ENCODE assay signal across 21 cellular contexts in the genomic region with DNA sequence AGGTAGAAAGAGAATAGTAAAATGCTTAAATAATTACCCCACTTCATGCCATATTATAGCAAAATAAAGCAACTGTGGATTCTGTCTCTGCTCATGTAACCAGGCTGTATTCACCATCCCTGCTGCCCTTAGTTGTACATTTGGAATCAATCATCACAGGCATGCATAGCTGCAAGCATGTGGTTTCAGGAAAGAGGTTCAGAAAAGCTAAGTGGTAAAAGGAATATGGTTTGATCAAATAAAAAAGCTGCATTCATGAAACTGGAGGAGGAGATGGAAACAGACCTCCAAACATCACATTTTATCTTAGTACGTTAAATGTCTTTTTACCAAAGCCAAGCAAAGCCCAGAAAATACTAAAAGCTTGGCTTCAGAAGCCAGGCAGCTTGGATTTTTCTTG.
"Had no signal": no experiment of that assay in that cellular context is flagged by ENCODE, and none has a peak within 500 bp of the region (broad histone marks: within the 10 kb centered on the region; RNA-seq: fewer than 3 reads in every experiment).

No MANE protein-coding gene starts in this region.

- H3K27me3 Mint-ChIP-seq: activated naive CD4-positive, alpha-beta T cell treated with anti-CD3 and anti-CD28 coated beads, Interleukin-2, amount 50 U/mL, for 24 hours had no signal

- H3K27ac ChIP-seq: brain microvascular endothelial cell, cardiac muscle cell had no signal

- ATAC-seq: activated CD8-positive, alpha-beta T cell treated with anti-CD3 and anti-CD28 coated beads, Interleukin-2, amount 10 ng/mL, durations not matched to agents 7 days and 5 days; WTC11 had no signal

- H3K4me3 Mint-ChIP-seq: activated CD8-positive, alpha-beta T cell treated with anti-CD3 and anti-CD28 coated beads, Interleukin-2, amount 10 ng/mL, durations not matched to agents 7 days and 5 days; activated naive CD4-positive, alpha-beta T cell treated with anti-CD3 and anti-CD28 coated beads, Interleukin-2, amount 50 U/mL, for 24 hours; T-helper 1 cell treated with Interleukin-12 subunit alpha and Interleukin-12 subunit beta and Interleukin-4 antibody, amounts not matched to agents 30 μg/mL and 1 μg/mL, for 36 hours; WTC11 had no signal

- H3K36me3 Mint-ChIP-seq: activated naive CD4-positive, alpha-beta T cell treated with anti-CD3 and anti-CD28 coated beads, Interleukin-2, amount 50 U/mL, for 24 hours; WTC11 had no signal

- H3K9me3 Mint-ChIP-seq: activated naive CD4-positive, alpha-beta T cell treated with anti-CD3 and anti-CD28 coated beads, Interleukin-2, amount 50 U/mL, for 24 hours; T-helper 1 cell treated with Interleukin-12 subunit alpha and Interleukin-12 subunit beta and Interleukin-4 antibody, amounts not matched to agents 30 μg/mL and 1 μg/mL, for 36 hours had no signal

- H3K27ac Mint-ChIP-seq: activated CD8-positive, alpha-beta T cell treated with anti-CD3 and anti-CD28 coated beads, Interleukin-2, amount 10 ng/mL, durations not matched to agents 7 days and 5 days; activated naive CD4-positive, alpha-beta T cell treated with anti-CD3 and anti-CD28 coated beads, Interleukin-2, amount 50 U/mL, for 24 hours; T-helper 1 cell treated with Interleukin-12 subunit alpha and Interleukin-12 subunit beta and Interleukin-4 antibody, amounts not matched to agents 30 μg/mL and 1 μg/mL, for 36 hours; WTC11 had no signal

- H3K4me3 ChIP-seq: cardiac muscle cell had no signal

- DNase-seq: activated CD4-positive, alpha-beta T cell treated with anti-CD3 and anti-CD28 coated beads for 48 hours; activated CD4-positive, alpha-beta T cell treated with anti-CD3 and anti-CD28 coated beads, Interleukin-2, amount 50 U/mL, for 4 hours; activated CD4-positive, CD25-positive, alpha-beta regulatory T cell treated with anti-CD3 and anti-CD28 coated beads, Interleukin-2, amount 50 U/mL, for 72 hours; activated CD8-positive, alpha-beta memory T cell treated with anti-CD3 and anti-CD28 coated beads, Interleukin-2, amount 50 U/mL, for 48 hours; activated CD8-positive, alpha-beta T cell treated with anti-CD3 and anti-CD28 coated beads, Interleukin-2, amount 10 ng/mL, durations not matched to agents 7 days and 5 days; activated naive CD4-positive, alpha-beta T cell; activated T-cell treated with anti-CD3 and anti-CD28 coated beads, Interleukin-2, amount 50 U/mL, for 1 hour; amniotic stem cell; brain microvascular endothelial cell; Kasumi-1; KBM-7; NCI-H1694; NCI-H2029 treated with DMSO at 0.1 percent for 48 hours; NCI-H345; NCI-H510A; NCI-H526 treated with DMSO at 0.1 percent for 48 hours; NCI-H82 had no signal

- H3K36me3 ChIP-seq: brain microvascular endothelial cell, cardiac muscle cell had no signal

- H3K4me1 Mint-ChIP-seq: activated naive CD4-positive, alpha-beta T cell treated with anti-CD3 and anti-CD28 coated beads, Interleukin-2, amount 50 U/mL, for 24 hours had no signal

- H3K27me3 ChIP-seq: brain microvascular endothelial cell, cardiac muscle cell had no signal
